ENCODE assay signal across 14 cellular contexts in the genomic region with DNA sequence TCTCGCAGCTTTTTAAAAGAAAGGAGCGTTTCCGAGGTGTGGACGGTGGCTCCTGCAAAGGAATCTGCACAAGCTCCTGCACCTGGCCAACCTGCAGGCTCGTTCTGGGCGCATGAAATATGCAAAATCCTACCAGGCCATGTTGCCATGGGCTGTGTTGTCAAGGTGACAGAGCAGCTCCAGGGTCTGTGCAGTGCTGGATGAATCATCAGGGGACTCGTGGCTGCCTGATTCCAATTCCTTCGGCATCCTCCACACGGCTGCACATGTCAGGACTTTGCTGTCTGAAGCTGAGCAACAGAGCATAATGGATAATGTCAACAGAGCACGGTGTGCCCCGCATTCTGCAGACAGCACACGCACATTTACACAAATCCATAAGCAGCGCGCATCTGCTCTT.
DNase-seq lines count a peak whose midpoint lies in the region; ATAC-seq and TF ChIP-seq lines count a peak whose summit lies in the region.
"Had no signal": no experiment of that assay in that cellular context is flagged by ENCODE, and none has a peak within 500 bp of the region (broad histone marks: within the 10 kb centered on the region; RNA-seq: fewer than 3 reads in every experiment).

No MANE protein-coding gene starts in this region.

- peak overlapping the region; percentile 24 for H3K4me3 Mint-ChIP-seq in neural crest cell
- H3K4me3 Mint-ChIP-seq in T-helper 2 cell treated with Interferon-gamma antibody and Interleukin-4, amounts not matched to agents 5 μg/mL and 100 μg/mL, for 36 hours: no peak overlapping the region
- H3K4me3 Mint-ChIP-seq in activated CD8-positive, alpha-beta memory T cell treated with anti-CD3 and anti-CD28 coated beads, Interleukin-2, amount 10 ng/mL, durations not matched to agents 7 days and 5 days: no peak overlapping the region
- H3K4me3 Mint-ChIP-seq: activated CD4-positive, alpha-beta T cell treated with anti-CD3 and anti-CD28 coated beads, Interleukin-2, amount 10 ng/mL, durations not matched to agents 24 days and 14 days; T-helper 1 cell treated with Interleukin-12 subunit alpha and Interleukin-12 subunit beta and Interleukin-4 antibody, amounts not matched to agents 30 μg/mL and 1 μg/mL, for 36 hours had no signal

- H3K36me3 Mint-ChIP-seq in neural crest cell (ENCODE audit: low read depth): peaks cover 10% of the 10 kb centered on the region
- H3K36me3 Mint-ChIP-seq in T-helper 2 cell treated with Interferon-gamma antibody and Interleukin-4, amounts not matched to agents 5 μg/mL and 100 μg/mL, for 36 hours (ENCODE audit: low read depth): peaks cover 19% of the 10 kb centered on the region
- peaks cover 21% of the 10 kb centered on the region for H3K36me3 Mint-ChIP-seq in activated CD8-positive, alpha-beta memory T cell treated with anti-CD3 and anti-CD28 coated beads, Interleukin-2, amount 10 ng/mL, durations not matched to agents 7 days and 5 days

- CTCF ChIA-PET in activated CD8-positive, alpha-beta memory T cell treated with anti-CD3 and anti-CD28 coated beads, Interleukin-2, amount 10 ng/mL, durations not matched to agents 7 days and 5 days (lab: Charles Lee): no interaction called here

- no peak for ATAC-seq in GM18867 (IDR thresholded peaks at IDR 0.05; ENCODE audit: unreplicated experiment)
- no peak for ATAC-seq in activated CD8-positive, alpha-beta memory T cell treated with anti-CD3 and anti-CD28 coated beads, Interleukin-2, amount 10 ng/mL, durations not matched to agents 7 days and 5 days
- ATAC-seq: PC-3 had no signal

- H3K4me3 ChIP-seq in BLaER1 treated with 17β-estradiol and CSF1 and Interleukin-3, amounts not matched to agents 10 nM and 100 nM: peak overlapping the region; percentile 4 to 45 (median 32); a peak in 13 of 20 replicates
- peak overlapping the region in 39 of 59 donors; percentile 1 to 51 (median 19) for H3K4me3 ChIP-seq in dorsolateral prefrontal cortex
- H3K4me3 ChIP-seq: esophagus squamous epithelium had no signal

- H3K9ac ChIP-seq in BLaER1 treated with 17β-estradiol and CSF1 and Interleukin-3, amounts not matched to agents 10 nM and 100 nM: peak overlapping the region in 8 of 11 experiments; percentile 20 to 67 (median 37); a peak in 13 of 22 replicates

- TF ChIP-seq CTCF in dorsolateral prefrontal cortex (IDR thresholded peaks at IDR 0.05 in 54 of 56, conservative IDR thresholded peaks at IDR 0.05 in 2 of 56; ENCODE audit: low read depth in 1 of 56, partially characterized antibody in 56 of 56) (no peak), neural crest cell (conservative IDR thresholded peaks at IDR 0.05) (no peak)

- peaks cover 0 to 27% (median 0%) of the 10 kb centered on the region in 11 experiments; a peak in 2 of 22 replicates for H3K27me3 ChIP-seq in BLaER1 treated with 17β-estradiol and CSF1 and Interleukin-3, amounts not matched to agents 10 nM and 100 nM
- H3K27me3 ChIP-seq in dorsolateral prefrontal cortex: no peaks in the 10 kb centered on the region
- H3K27me3 ChIP-seq: esophagus squamous epithelium had no signal

- peaks cover 6 to 14% (median 10%) of the 10 kb centered on the region in 11 experiments; a peak in 10 of 22 replicates for H3K36me3 ChIP-seq in BLaER1 treated with 17β-estradiol and CSF1 and Interleukin-3, amounts not matched to agents 10 nM and 100 nM

- peaks cover 53 to 61% (median 59%) of the 10 kb centered on the region in 10 experiments for H3K4me1 ChIP-seq in BLaER1 treated with 17β-estradiol and CSF1 and Interleukin-3, amounts not matched to agents 10 nM and 100 nM
- H3K4me1 ChIP-seq: esophagus squamous epithelium had no signal

- peak overlapping the region; percentile 86 to 100 (median 90) for H3K4me2 ChIP-seq in BLaER1 treated with 17β-estradiol and CSF1 and Interleukin-3, amounts not matched to agents 10 nM and 100 nM

- intact Hi-C loops in dorsolateral prefrontal cortex (cut with DNase I): no loop called here

- DNase-seq in NCI-H2171 (lab: John Stamatoyannopoulos, UW): peak; percentile 73
- DNase-seq in dorsolateral prefrontal cortex: peak in 8 of 10 donors; percentile 25 to 84 (median 66)
- DNase-seq in neural crest cell (ENCODE audit: low read depth, low spot score): no peak
- no peak for DNase-seq in T-helper 2 cell treated with Interferon-gamma antibody and Interleukin-4, amounts not matched to agents 5 μg/mL and 100 μg/mL, for 36 hours (ENCODE audit: low spot score)
- DNase-seq in activated CD8-positive, alpha-beta memory T cell treated with anti-CD3 and anti-CD28 coated beads, Interleukin-2, amount 10 ng/mL, durations not matched to agents 7 days and 5 days: no peak
- no peak for DNase-seq in GM19240 (ENCODE audit: insufficient read length, low spot score)
- DNase-seq: activated CD4-positive, alpha-beta T cell treated with anti-CD3 and anti-CD28 coated beads, Interleukin-2, amount 10 ng/mL, durations not matched to agents 24 days and 14 days; esophagus squamous epithelium; NCI-H2081 treated with DMSO at 0.1 percent for 48 hours; PC-3 had no signal

- H4K20me1 ChIP-seq in BLaER1 treated with 17β-estradiol and CSF1 and Interleukin-3, amounts not matched to agents 10 nM and 100 nM: peaks cover 0 to 75% (median 45%) of the 10 kb centered on the region in 11 experiments; a peak in 16 of 22 replicates

- peak overlapping the region in 6 of 11 experiments; percentile 14 to 67 (median 43); a peak in 6 of 22 replicates for H3K27ac ChIP-seq in BLaER1 treated with 17β-estradiol and CSF1 and Interleukin-3, amounts not matched to agents 10 nM and 100 nM
- peak overlapping the region in 49 of 59 donors; percentile 13 to 85 (median 65) for H3K27ac ChIP-seq in dorsolateral prefrontal cortex
- H3K27ac ChIP-seq: esophagus squamous epithelium, HL-60 had no signal

- H3K4me1 Mint-ChIP-seq in neural crest cell: peaks cover 24% of the 10 kb centered on the region
- no peaks in the 10 kb centered on the region for H3K4me1 Mint-ChIP-seq in T-helper 2 cell treated with Interferon-gamma antibody and Interleukin-4, amounts not matched to agents 5 μg/mL and 100 μg/mL, for 36 hours (ENCODE audit: low read depth)
- no peaks in the 10 kb centered on the region for H3K4me1 Mint-ChIP-seq in activated CD8-positive, alpha-beta memory T cell treated with anti-CD3 and anti-CD28 coated beads, Interleukin-2, amount 10 ng/mL, durations not matched to agents 7 days and 5 days

- no peaks in the 10 kb centered on the region for H3K9me3 ChIP-seq in BLaER1 treated with 17β-estradiol and CSF1 and Interleukin-3, amounts not matched to agents 10 nM and 100 nM (replicated peaks in 1 of 11)
- H3K9me3 ChIP-seq: esophagus squamous epithelium had no signal

- H3K9me3 Mint-ChIP-seq in neural crest cell: no peaks in the 10 kb centered on the region
- no peaks in the 10 kb centered on the region for H3K9me3 Mint-ChIP-seq in T-helper 2 cell treated with Interferon-gamma antibody and Interleukin-4, amounts not matched to agents 5 μg/mL and 100 μg/mL, for 36 hours
- no peaks in the 10 kb centered on the region for H3K9me3 Mint-ChIP-seq in activated CD8-positive, alpha-beta memory T cell treated with anti-CD3 and anti-CD28 coated beads, Interleukin-2, amount 10 ng/mL, durations not matched to agents 7 days and 5 days (ENCODE audit: low read depth)

- H3K27me3 Mint-ChIP-seq in neural crest cell (ENCODE audit: low read depth): no peaks in the 10 kb centered on the region
- no peaks in the 10 kb centered on the region for H3K27me3 Mint-ChIP-seq in T-helper 2 cell treated with Interferon-gamma antibody and Interleukin-4, amounts not matched to agents 5 μg/mL and 100 μg/mL, for 36 hours (ENCODE audit: low read depth)
- no peaks in the 10 kb centered on the region for H3K27me3 Mint-ChIP-seq in activated CD8-positive, alpha-beta memory T cell treated with anti-CD3 and anti-CD28 coated beads, Interleukin-2, amount 10 ng/mL, durations not matched to agents 7 days and 5 days
- H3K27me3 Mint-ChIP-seq: activated CD4-positive, alpha-beta T cell treated with anti-CD3 and anti-CD28 coated beads, Interleukin-2, amount 10 ng/mL, durations not matched to agents 24 days and 14 days had no signal

- H3K27ac Mint-ChIP-seq in neural crest cell (ENCODE audit: unreplicated experiment): peak overlapping the region; percentile 78
- no peak overlapping the region for H3K27ac Mint-ChIP-seq in T-helper 2 cell treated with Interferon-gamma antibody and Interleukin-4, amounts not matched to agents 5 μg/mL and 100 μg/mL, for 36 hours
- H3K27ac Mint-ChIP-seq in activated CD8-positive, alpha-beta memory T cell treated with anti-CD3 and anti-CD28 coated beads, Interleukin-2, amount 10 ng/mL, durations not matched to agents 7 days and 5 days: no peak overlapping the region
- H3K27ac Mint-ChIP-seq: activated CD4-positive, alpha-beta T cell treated with anti-CD3 and anti-CD28 coated beads, Interleukin-2, amount 10 ng/mL, durations not matched to agents 24 days and 14 days; T-helper 1 cell treated with Interleukin-12 subunit alpha and Interleukin-12 subunit beta and Interleukin-4 antibody, amounts not matched to agents 30 μg/mL and 1 μg/mL, for 36 hours had no signal

Comparison
In these comparisons a context has a peak if more than half of its experiments do, and no peak if none do; other contexts are left out.
1. DNase-seq: peak in NCI-H2171 (single experiment) and dorsolateral prefrontal cortex (8 of 10); none in neural crest cell (single experiment), T-helper 2 cell treated with Interferon-gamma antibody and Interleukin-4, amounts not matched to agents 5 μg/mL and 100 μg/mL, for 36 hours (single experiment), activated CD8-positive, alpha-beta memory T cell treated with anti-CD3 and anti-CD28 coated beads, Interleukin-2, amount 10 ng/mL, durations not matched to agents 7 days and 5 days (single experiment) and GM19240 (single experiment).